5 cellular contexts compared by ENCODE assay signal in genomic region chr17:44825236-44825635, GRCh38. TPM values are rescaled to one million over a fixed set of nuclear protein-coding genes. Genes with fewer than 3 reads are reported as not detected.
"Had no signal": no experiment of that assay in that cellular context is flagged by ENCODE, and none has a peak within 500 bp of the region (broad histone marks: within the 10 kb centered on the region; RNA-seq: fewer than 3 reads in every experiment).

No MANE protein-coding gene starts in this region.

RNA-seq across cellular contexts. Expression of gene HIGD1B, which starts 22.4 kb away (rescaled TPM):
- total RNA-seq: HepG2, HT1080, IMR-90, NCI-H460, SJCRH30 had no signal
- polyA plus RNA-seq: HepG2, IMR-90 had no signal
